In the genomic region with DNA sequence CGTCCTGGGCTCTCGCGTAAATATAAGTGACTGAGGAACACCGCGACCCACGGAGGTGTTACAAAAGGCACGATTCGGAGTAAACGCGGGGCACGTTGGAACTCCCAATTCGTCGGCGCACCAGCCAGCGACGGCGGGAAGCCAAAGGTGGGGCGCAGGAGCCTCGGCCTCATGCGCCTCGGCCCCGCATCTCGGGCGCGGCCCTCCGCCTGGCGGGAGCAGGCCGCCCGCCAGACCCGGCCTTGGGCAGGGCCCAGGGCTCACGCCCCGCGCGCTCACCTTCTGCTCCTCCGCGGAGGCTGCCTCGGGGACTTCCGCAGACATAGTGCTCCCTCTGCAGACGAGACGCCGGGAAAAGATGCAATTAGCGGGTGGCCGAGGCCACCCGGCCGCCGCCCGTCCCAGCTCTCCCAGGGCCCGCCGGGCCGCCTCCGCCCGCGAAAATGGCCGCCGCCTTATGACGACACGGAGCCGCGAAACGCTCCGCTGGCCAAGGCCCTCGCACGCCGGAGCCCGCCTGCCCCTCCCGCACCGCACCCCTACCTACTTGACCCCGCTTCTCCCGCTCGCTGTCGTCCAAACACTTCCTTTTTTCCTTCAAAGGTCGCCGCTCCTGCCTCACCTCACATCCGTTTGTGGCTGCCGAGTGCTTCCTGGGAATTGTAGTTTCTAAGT, we compare ENCODE assay signal across 1 cellular context.
TF ChIP-seq lines count a peak whose summit lies in the region.

ARPP19 (minus strand) TSS at position 462 of the 675 bp plus-strand sequence; CDS start at position 324, 138 bp downstream.

TF ChIP-seq in HepG2, 621 proteins besides CTCF, POLR2A, EP300 and RAD21 (continued from another document and continues in another):
- TF ChIP-seq ZNF280B (CRISPR knock-in tag; IDR thresholded peaks at IDR 0.05; ENCODE audit: borderline replicate concordance) (no peak), MLLT10 (CRISPR knock-in tag; IDR thresholded peaks at IDR 0.05) (no peak), MIER2 (CRISPR knock-in tag; IDR thresholded peaks at IDR 0.05) (peak; percentile 78), HOXA9 (CRISPR knock-in tag; IDR thresholded peaks at IDR 0.05; ENCODE audit: borderline replicate concordance) (no peak), ZNF616 (CRISPR knock-in tag; IDR thresholded peaks at IDR 0.05; ENCODE audit: low read depth) (no peak), MXI1 (IDR thresholded peaks at IDR 0.05; ENCODE audit: borderline replicate concordance, low read depth, low read length) (peak; percentile 36; the same call in 1 of the 3 replicates), PITX1 (CRISPR knock-in tag; IDR thresholded peaks at IDR 0.05) (peak; percentile 51; the same call in 1 of the 2 replicates), NFKB2 (CRISPR knock-in tag; IDR thresholded peaks at IDR 0.05; ENCODE audit: borderline replicate concordance) (peak; percentile 97), CENPX (CRISPR knock-in tag; IDR thresholded peaks at IDR 0.05) (no peak), FOXO1 (CRISPR knock-in tag; IDR thresholded peaks at IDR 0.05) (peak; percentile 63; the same call in 1 of the 2 replicates), SIX1 (CRISPR knock-in tag; IDR thresholded peaks at IDR 0.05; ENCODE audit: borderline replicate concordance) (no peak), NR3C1 (CRISPR knock-in tag; IDR thresholded peaks at IDR 0.05) (no peak), ZSCAN21 (CRISPR knock-in tag; IDR thresholded peaks at IDR 0.05; ENCODE audit: borderline replicate concordance) (peak; percentile 81; the same call in 1 of the 2 replicates), ARNT (IDR thresholded peaks at IDR 0.05) (no peak), SMARCE1 (IDR thresholded peaks at IDR 0.05; ENCODE audit: borderline replicate concordance) (no peak), KAT8 (CRISPR knock-in tag; IDR thresholded peaks at IDR 0.05) (peak; percentile 88), KLF15 (CRISPR knock-in tag; IDR thresholded peaks at IDR 0.05; ENCODE audit: borderline replicate concordance) (0 out of 2 replicates have a peak, but pooled peaks have one; percentile 79), ZNF205 (CRISPR knock-in tag; IDR thresholded peaks at IDR 0.05) (peak; percentile 48; the same call in 1 of the 2 replicates), MAF1 (CRISPR knock-in tag; IDR thresholded peaks at IDR 0.05; ENCODE audit: borderline replicate concordance) (peak; percentile 72; the same call in 1 of the 2 replicates), FOXM1 (CRISPR knock-in tag; IDR thresholded peaks at IDR 0.05) (peak; percentile 87; the same call in 1 of the 2 replicates), ZNF552 (CRISPR knock-in tag; IDR thresholded peaks at IDR 0.05; ENCODE audit: borderline replicate concordance) (peak; percentile 82), ZNF276 (CRISPR knock-in tag; IDR thresholded peaks at IDR 0.05; ENCODE audit: low read depth) (no peak), ZNF256 (CRISPR knock-in tag; conservative IDR thresholded peaks at IDR 0.05) (peak; percentile 88; the same call in 1 of the 2 replicates), ZNF768 (CRISPR knock-in tag; IDR thresholded peaks at IDR 0.05) (peak; percentile 72), PHF21A (CRISPR knock-in tag; IDR thresholded peaks at IDR 0.05) (peak; percentile 65), SIN3B (IDR thresholded peaks at IDR 0.05; ENCODE audit: low read length) (no peak), JUND (CRISPR knock-in tag; IDR thresholded peaks at IDR 0.05) (no peak), TEAD3 (CRISPR knock-in tag; optimal IDR thresholded peaks at IDR 0.05; ENCODE audit: borderline replicate concordance) (peak; percentile 64), ZNF543 (CRISPR knock-in tag; IDR thresholded peaks at IDR 0.05) (no peak), SSRP1 (CRISPR knock-in tag; IDR thresholded peaks at IDR 0.05) (no peak), REPIN1 (CRISPR knock-in tag; IDR thresholded peaks at IDR 0.05; ENCODE audit: borderline replicate concordance, low read depth) (peak; percentile 82; the same call in 1 of the 2 replicates)
- TF ChIP-seq, protein P1, sequence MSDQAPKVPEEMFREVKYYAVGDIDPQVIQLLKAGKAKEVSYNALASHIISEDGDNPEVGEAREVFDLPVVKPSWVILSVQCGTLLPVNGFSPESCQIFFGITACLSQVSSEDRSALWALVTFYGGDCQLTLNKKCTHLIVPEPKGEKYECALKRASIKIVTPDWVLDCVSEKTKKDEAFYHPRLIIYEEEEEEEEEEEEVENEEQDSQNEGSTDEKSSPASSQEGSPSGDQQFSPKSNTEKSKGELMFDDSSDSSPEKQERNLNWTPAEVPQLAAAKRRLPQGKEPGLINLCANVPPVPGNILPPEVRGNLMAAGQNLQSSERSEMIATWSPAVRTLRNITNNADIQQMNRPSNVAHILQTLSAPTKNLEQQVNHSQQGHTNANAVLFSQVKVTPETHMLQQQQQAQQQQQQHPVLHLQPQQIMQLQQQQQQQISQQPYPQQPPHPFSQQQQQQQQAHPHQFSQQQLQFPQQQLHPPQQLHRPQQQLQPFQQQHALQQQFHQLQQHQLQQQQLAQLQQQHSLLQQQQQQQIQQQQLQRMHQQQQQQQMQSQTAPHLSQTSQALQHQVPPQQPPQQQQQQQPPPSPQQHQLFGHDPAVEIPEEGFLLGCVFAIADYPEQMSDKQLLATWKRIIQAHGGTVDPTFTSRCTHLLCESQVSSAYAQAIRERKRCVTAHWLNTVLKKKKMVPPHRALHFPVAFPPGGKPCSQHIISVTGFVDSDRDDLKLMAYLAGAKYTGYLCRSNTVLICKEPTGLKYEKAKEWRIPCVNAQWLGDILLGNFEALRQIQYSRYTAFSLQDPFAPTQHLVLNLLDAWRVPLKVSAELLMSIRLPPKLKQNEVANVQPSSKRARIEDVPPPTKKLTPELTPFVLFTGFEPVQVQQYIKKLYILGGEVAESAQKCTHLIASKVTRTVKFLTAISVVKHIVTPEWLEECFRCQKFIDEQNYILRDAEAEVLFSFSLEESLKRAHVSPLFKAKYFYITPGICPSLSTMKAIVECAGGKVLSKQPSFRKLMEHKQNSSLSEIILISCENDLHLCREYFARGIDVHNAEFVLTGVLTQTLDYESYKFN (CRISPR knock-in tag; conservative IDR thresholded peaks at IDR 0.05) = no peak; the same call in 1 of the 2 replicates
- TF ChIP-seq, protein P2, sequence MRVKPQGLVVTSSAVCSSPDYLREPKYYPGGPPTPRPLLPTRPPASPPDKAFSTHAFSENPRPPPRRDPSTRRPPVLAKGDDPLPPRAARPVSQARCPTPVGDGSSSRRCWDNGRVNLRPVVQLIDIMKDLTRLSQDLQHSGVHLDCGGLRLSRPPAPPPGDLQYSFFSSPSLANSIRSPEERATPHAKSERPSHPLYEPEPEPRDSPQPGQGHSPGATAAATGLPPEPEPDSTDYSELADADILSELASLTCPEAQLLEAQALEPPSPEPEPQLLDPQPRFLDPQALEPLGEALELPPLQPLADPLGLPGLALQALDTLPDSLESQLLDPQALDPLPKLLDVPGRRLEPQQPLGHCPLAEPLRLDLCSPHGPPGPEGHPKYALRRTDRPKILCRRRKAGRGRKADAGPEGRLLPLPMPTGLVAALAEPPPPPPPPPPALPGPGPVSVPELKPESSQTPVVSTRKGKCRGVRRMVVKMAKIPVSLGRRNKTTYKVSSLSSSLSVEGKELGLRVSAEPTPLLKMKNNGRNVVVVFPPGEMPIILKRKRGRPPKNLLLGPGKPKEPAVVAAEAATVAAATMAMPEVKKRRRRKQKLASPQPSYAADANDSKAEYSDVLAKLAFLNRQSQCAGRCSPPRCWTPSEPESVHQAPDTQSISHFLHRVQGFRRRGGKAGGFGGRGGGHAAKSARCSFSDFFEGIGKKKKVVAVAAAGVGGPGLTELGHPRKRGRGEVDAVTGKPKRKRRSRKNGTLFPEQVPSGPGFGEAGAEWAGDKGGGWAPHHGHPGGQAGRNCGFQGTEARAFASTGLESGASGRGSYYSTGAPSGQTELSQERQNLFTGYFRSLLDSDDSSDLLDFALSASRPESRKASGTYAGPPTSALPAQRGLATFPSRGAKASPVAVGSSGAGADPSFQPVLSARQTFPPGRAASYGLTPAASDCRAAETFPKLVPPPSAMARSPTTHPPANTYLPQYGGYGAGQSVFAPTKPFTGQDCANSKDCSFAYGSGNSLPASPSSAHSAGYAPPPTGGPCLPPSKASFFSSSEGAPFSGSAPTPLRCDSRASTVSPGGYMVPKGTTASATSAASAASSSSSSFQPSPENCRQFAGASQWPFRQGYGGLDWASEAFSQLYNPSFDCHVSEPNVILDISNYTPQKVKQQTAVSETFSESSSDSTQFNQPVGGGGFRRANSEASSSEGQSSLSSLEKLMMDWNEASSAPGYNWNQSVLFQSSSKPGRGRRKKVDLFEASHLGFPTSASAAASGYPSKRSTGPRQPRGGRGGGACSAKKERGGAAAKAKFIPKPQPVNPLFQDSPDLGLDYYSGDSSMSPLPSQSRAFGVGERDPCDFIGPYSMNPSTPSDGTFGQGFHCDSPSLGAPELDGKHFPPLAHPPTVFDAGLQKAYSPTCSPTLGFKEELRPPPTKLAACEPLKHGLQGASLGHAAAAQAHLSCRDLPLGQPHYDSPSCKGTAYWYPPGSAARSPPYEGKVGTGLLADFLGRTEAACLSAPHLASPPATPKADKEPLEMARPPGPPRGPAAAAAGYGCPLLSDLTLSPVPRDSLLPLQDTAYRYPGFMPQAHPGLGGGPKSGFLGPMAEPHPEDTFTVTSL (CRISPR knock-in tag; IDR thresholded peaks at IDR 0.05; ENCODE audit: borderline replicate concordance) = no peak
- TF ChIP-seq, protein P3, sequence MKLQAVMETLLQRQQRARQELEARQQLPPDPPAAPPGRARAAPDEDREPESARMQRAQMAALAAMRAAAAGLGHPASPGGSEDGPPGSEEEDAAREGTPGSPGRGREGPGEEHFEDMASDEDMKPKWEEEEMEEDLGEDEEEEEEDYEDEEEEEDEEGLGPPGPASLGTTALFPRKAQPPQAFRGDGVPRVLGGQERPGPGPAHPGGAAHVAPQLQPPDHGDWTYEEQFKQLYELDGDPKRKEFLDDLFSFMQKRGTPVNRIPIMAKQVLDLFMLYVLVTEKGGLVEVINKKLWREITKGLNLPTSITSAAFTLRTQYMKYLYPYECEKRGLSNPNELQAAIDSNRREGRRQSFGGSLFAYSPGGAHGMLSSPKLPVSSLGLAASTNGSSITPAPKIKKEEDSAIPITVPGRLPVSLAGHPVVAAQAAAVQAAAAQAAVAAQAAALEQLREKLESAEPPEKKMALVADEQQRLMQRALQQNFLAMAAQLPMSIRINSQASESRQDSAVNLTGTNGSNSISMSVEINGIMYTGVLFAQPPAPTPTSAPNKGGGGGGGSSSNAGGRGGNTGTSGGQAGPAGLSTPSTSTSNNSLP (IDR thresholded peaks at IDR 0.05; ENCODE audit: low read depth, low read length) = no peak
- TF ChIP-seq, protein P4, sequence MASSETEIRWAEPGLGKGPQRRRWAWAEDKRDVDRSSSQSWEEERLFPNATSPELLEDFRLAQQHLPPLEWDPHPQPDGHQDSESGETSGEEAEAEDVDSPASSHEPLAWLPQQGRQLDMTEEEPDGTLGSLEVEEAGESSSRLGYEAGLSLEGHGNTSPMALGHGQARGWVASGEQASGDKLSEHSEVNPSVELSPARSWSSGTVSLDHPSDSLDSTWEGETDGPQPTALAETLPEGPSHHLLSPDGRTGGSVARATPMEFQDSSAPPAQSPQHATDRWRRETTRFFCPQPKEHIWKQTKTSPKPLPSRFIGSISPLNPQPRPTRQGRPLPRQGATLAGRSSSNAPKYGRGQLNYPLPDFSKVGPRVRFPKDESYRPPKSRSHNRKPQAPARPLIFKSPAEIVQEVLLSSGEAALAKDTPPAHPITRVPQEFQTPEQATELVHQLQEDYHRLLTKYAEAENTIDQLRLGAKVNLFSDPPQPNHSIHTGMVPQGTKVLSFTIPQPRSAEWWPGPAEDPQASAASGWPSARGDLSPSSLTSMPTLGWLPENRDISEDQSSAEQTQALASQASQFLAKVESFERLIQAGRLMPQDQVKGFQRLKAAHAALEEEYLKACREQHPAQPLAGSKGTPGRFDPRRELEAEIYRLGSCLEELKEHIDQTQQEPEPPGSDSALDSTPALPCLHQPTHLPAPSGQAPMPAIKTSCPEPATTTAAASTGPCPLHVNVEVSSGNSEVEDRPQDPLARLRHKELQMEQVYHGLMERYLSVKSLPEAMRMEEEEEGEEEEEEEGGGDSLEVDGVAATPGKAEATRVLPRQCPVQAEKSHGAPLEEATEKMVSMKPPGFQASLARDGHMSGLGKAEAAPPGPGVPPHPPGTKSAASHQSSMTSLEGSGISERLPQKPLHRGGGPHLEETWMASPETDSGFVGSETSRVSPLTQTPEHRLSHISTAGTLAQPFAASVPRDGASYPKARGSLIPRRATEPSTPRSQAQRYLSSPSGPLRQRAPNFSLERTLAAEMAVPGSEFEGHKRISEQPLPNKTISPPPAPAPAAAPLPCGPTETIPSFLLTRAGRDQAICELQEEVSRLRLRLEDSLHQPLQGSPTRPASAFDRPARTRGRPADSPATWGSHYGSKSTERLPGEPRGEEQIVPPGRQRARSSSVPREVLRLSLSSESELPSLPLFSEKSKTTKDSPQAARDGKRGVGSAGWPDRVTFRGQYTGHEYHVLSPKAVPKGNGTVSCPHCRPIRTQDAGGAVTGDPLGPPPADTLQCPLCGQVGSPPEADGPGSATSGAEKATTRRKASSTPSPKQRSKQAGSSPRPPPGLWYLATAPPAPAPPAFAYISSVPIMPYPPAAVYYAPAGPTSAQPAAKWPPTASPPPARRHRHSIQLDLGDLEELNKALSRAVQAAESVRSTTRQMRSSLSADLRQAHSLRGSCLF (CRISPR knock-in tag; IDR thresholded peaks at IDR 0.05; ENCODE audit: borderline replicate concordance) = peak; percentile 82; the same call in 1 of the 2 replicates
